2 cellular contexts compared by ENCODE assay signal in genomic region chr2:147792966-147793617, GRCh38.
TF ChIP-seq lines count a peak whose summit lies in the region.

No MANE protein-coding gene starts in this region.

TF ChIP-seq in HepG2, 621 proteins besides CTCF, POLR2A, EP300 and RAD21:
- no peak for TF ChIP-seq PHF20 (CRISPR knock-in tag; IDR thresholded peaks at IDR 0.05)
- peak; percentile 42; the same call in 1 of the 2 replicates for TF ChIP-seq CREB1 (IDR thresholded peaks at IDR 0.05)
- TF ChIP-seq CREB1 (CRISPR knock-in tag; IDR thresholded peaks at IDR 0.05) = no peak

TF ChIP-seq in K562, 482 proteins besides CTCF, POLR2A, EP300 and RAD21:
- TF ChIP-seq PHF21A (IDR thresholded peaks at IDR 0.05; ENCODE audit: borderline replicate concordance, low read depth) (no peak), CTBP1 (IDR thresholded peaks at IDR 0.05; ENCODE audit: borderline replicate concordance) (no peak), FOXJ2 (tag; IDR thresholded peaks at IDR 0.05) (no peak), NR2C1 (IDR thresholded peaks at IDR 0.05) (no peak), NR2C1 (tag; IDR thresholded peaks at IDR 0.05) (no peak), POU5F1 (IDR thresholded peaks at IDR 0.05; ENCODE audit: borderline replicate concordance, low read depth, low read length, partially characterized antibody) (no peak), RERE (CRISPR knock-in tag; IDR thresholded peaks at IDR 0.05; ENCODE audit: borderline replicate concordance) (no peak), RAD51 (IDR thresholded peaks at IDR 0.05; ENCODE audit: borderline replicate concordance, low read depth) (no peak), PTRF (tag; IDR thresholded peaks at IDR 0.05) (no peak), U2AF2 (optimal IDR thresholded peaks at IDR 0.05; ENCODE audit: low read depth, low read length) (no peak), PCBP2 (IDR thresholded peaks at IDR 0.05; ENCODE audit: low read depth, low read length, poor library complexity, severe bottlenecking) (no peak)
